ENCODE assay signal across 17 cellular contexts in genomic region chr2:235690082-235690808, GRCh38.
A peak's percentile ranks its signal among the peaks of the same experiment; 100 is the strongest.
DNase-seq lines count a peak whose midpoint lies in the region; ATAC-seq and TF ChIP-seq lines count a peak whose summit lies in the region.
"Had no signal": no experiment of that assay in that cellular context is flagged by ENCODE, and none has a peak within 500 bp of the region (broad histone marks: within the 10 kb centered on the region; RNA-seq: fewer than 3 reads in every experiment).

No MANE protein-coding gene starts in this region.

- H3K27me3 ChIP-seq in GM23338 (ENCODE audit: insufficient read depth) (no peaks in the 10 kb centered on the region), left lung (no peaks in the 10 kb centered on the region)

- H3K9me3 Mint-ChIP-seq in GM23338 = no peaks in the 10 kb centered on the region; the same call in 2 of the 3 replicates

- peaks cover 60% of the 10 kb centered on the region for H4K20me1 ChIP-seq in GM23338 (replicated peaks; ENCODE audit: insufficient read depth)

- H3K27me3 Mint-ChIP-seq in GM23338 (ENCODE audit: insufficient read depth, low read depth, poor library complexity) = peaks cover 13% of the 10 kb centered on the region

- DNase-seq in GM23338 (ENCODE audit: low spot score) = no peak
- DNase-seq in left lung = peak; percentile 21 to 26
- no peak for DNase-seq in activated CD4-positive, CD25-positive, alpha-beta regulatory T cell (lab: John Stamatoyannopoulos, UW)
- DNase-seq in effector CD8-positive, alpha-beta T cell (lab: John Stamatoyannopoulos, UW) = no peak
- DNase-seq: AML-193; Calu3; CD4-positive, CD25-positive, alpha-beta regulatory T cell; DMS79 treated with DMSO at 0.1 percent for 48 hours; GM23248; IMR-90; Kasumi-1; NCI-H2029; NCI-H526 treated with DMSO at 0.1 percent for 48 hours; OCI-M1 had no signal

- no peak overlapping the region; the same call in 1 of the 2 replicates for H3K27ac Mint-ChIP-seq in GM23338
- H3K27ac Mint-ChIP-seq: CD4-positive, CD25-positive, alpha-beta regulatory T cell had no signal

- ATAC-seq in GM23338 (peak; percentile 17), left lung (peak; percentile 81), GM19452 (IDR thresholded peaks at IDR 0.05; ENCODE audit: unreplicated experiment) (no peak)

- no peaks in the 10 kb centered on the region for H3K9me2 ChIP-seq in GM23338 (ENCODE audit: insufficient read depth)

- H3K36me3 Mint-ChIP-seq in GM23338 (ENCODE audit: low read depth) = no peaks in the 10 kb centered on the region
- H3K36me3 Mint-ChIP-seq: CD4-positive, CD25-positive, alpha-beta regulatory T cell had no signal

- TF ChIP-seq CTCF in GM23338 (conservative IDR thresholded peaks at IDR 0.05; ENCODE audit: low read depth in 2 of 2) = no peak
- no peak for TF ChIP-seq CTCF in left lung (IDR thresholded peaks at IDR 0.05)

- intact Hi-C loops in left lung (cut with DNase I) = no loop called here

- no peaks in the 10 kb centered on the region for H3K9me3 ChIP-seq in left lung

- H3K4me2 ChIP-seq in GM23338 = no peak overlapping the region

- H3K36me3 ChIP-seq in GM23338 (ENCODE audit: insufficient read depth) (no peaks in the 10 kb centered on the region), left lung (no peaks in the 10 kb centered on the region)

- H3K27ac ChIP-seq in GM23338 (ENCODE audit: low read depth) = no peak overlapping the region
- peak overlapping the region; percentile 77 for H3K27ac ChIP-seq in angular gyrus (ENCODE audit: low read depth, low read length)
- H3K27ac ChIP-seq in left lung = no peak overlapping the region
- peak overlapping the region; percentile 47 for H3K27ac ChIP-seq in temporal lobe (ENCODE audit: low read depth, low read length)
- H3K27ac ChIP-seq: GM23248 had no signal

- H3K4me3 ChIP-seq in GM23338 (no peak overlapping the region), left lung (no peak overlapping the region)
- H3K4me3 ChIP-seq: GM23248 had no signal

- peaks cover 96% of the 10 kb centered on the region for H3K79me2 ChIP-seq in GM23338 (replicated peaks; ENCODE audit: insufficient read depth)

- H3F3A ChIP-seq in GM23338 (replicated peaks; ENCODE audit: low read depth) = no peaks in the 10 kb centered on the region

- H3K4me3 Mint-ChIP-seq in GM23338 = no peak overlapping the region
- H3K4me3 Mint-ChIP-seq: CD4-positive, CD25-positive, alpha-beta regulatory T cell had no signal

- no peak overlapping the region for H2AFZ ChIP-seq in GM23338
- H2AFZ ChIP-seq: GM23248 had no signal

- H3K4me1 ChIP-seq in GM23338 (ENCODE audit: insufficient read depth) (peaks cover 21% of the 10 kb centered on the region), left lung (peaks cover 11% of the 10 kb centered on the region in 2 donors)

- H3K4me1 Mint-ChIP-seq in GM23338 = peaks cover 59% of the 10 kb centered on the region
- H3K4me1 Mint-ChIP-seq: CD4-positive, CD25-positive, alpha-beta regulatory T cell had no signal

TF ChIP-seq in GM23338, 12 proteins besides CTCF, POLR2A, EP300 and RAD21:
- no peak for TF ChIP-seq EZH2phosphoT487 (IDR thresholded peaks at IDR 0.05; ENCODE audit: unreplicated experiment)

Comparison
In these comparisons a context has a peak if more than half of its experiments do, and no peak if none do; other contexts are left out.
1. DNase-seq: peak in left lung (2 of 2); none in GM23338 (single experiment), activated CD4-positive, CD25-positive, alpha-beta regulatory T cell (0 of 4) and effector CD8-positive, alpha-beta T cell (single experiment).
2. H3K27ac ChIP-seq: peak in angular gyrus (single experiment) and temporal lobe (single experiment); none in GM23338 (single experiment) and left lung (0 of 2).